24 cellular contexts compared by ENCODE assay signal in genomic region chr6:45206793-45207492, GRCh38.
A peak's percentile ranks its signal among the peaks of the same experiment; 100 is the strongest.
DNase-seq lines count a peak whose midpoint lies in the region; ATAC-seq, FAIRE-seq and TF ChIP-seq lines count a peak whose summit lies in the region.
"Had no signal": no experiment of that assay in that cellular context is flagged by ENCODE, and none has a peak within 500 bp of the region (broad histone marks: within the 10 kb centered on the region; RNA-seq: fewer than 3 reads in every experiment).

No MANE protein-coding gene starts in this region.

- TF ChIP-seq RAD21 in K562 (CRISPR knock-in tag; conservative IDR thresholded peaks at IDR 0.05 in 1 of 2, IDR thresholded peaks at IDR 0.05 in 1 of 2) = no peak

- peaks cover 22% of the 10 kb centered on the region for H3K4me1 Mint-ChIP-seq in activated CD4-positive, alpha-beta T cell treated with anti-CD3 and anti-CD28 coated beads, Interleukin-2, amount 10 ng/mL, durations not matched to agents 24 days and 14 days
- peaks cover 34% of the 10 kb centered on the region for H3K4me1 Mint-ChIP-seq in T-helper 2 cell treated with Interferon-gamma antibody and Interleukin-4, amounts not matched to agents 5 μg/mL and 100 μg/mL, for 36 hours (ENCODE audit: low read depth)

- H3K27me3 ChIP-seq in DND-41 (ENCODE audit: insufficient read depth, low read length, poor library complexity) (no peaks in the 10 kb centered on the region), K562 (ENCODE audit: control insufficient read depth in 2 of 2, insufficient read depth in 2 of 2, low read length in 2 of 2) (no peaks in the 10 kb centered on the region)
- H3K27me3 ChIP-seq: BLaER1 treated with 17β-estradiol and CSF1 and Interleukin-3, amounts not matched to agents 10 nM and 100 nM had no signal

- H3K4me3 Mint-ChIP-seq in activated CD4-positive, alpha-beta T cell treated with anti-CD3 and anti-CD28 coated beads, Interleukin-2, amount 10 ng/mL, durations not matched to agents 24 days and 14 days = peak overlapping the region; percentile 17
- peak overlapping the region; percentile 25 for H3K4me3 Mint-ChIP-seq in T-helper 2 cell treated with Interferon-gamma antibody and Interleukin-4, amounts not matched to agents 5 μg/mL and 100 μg/mL, for 36 hours
- H3K4me3 Mint-ChIP-seq: CD4-positive, alpha-beta memory T cell had no signal

- no peaks in the 10 kb centered on the region; the same call in 1 of the 2 replicates for H3K79me2 ChIP-seq in DND-41 (ENCODE audit: insufficient read depth, low read length)
- H3K79me2 ChIP-seq in K562 (ENCODE audit: control insufficient read depth, insufficient read depth, low read length) = no peaks in the 10 kb centered on the region

- intact Hi-C loops in activated CD4-positive, alpha-beta T cell treated with anti-CD3 and anti-CD28 coated beads, Interleukin-2, amount 10 ng/mL, durations not matched to agents 24 days and 14 days (cut with micrococcal nuclease) = loop anchor here (2.0 to 5.0 kb wide), 3 partner anchors 50 to 170 kb away; partner anchors contain the start of gene SUPT3H
- intact Hi-C loops in K562 (cut with micrococcal nuclease) = no loop called here

- no peak overlapping the region for H3K4me3 ChIP-seq in DND-41 (ENCODE audit: low read depth in 1 of 2, low read length in 2 of 2)
- H3K4me3 ChIP-seq in K562 = no peak overlapping the region
- H3K4me3 ChIP-seq: BLaER1 treated with 17β-estradiol and CSF1 and Interleukin-3, amounts not matched to agents 10 nM and 100 nM had no signal

- H3K4me1 ChIP-seq in DND-41 (ENCODE audit: insufficient read depth, low read length) (peaks cover 55% of the 10 kb centered on the region), K562 (replicated peaks in 1 of 2; ENCODE audit: control insufficient read depth in 2 of 2, insufficient read depth in 2 of 2, low read length in 2 of 2) (no peaks in the 10 kb centered on the region)
- H3K4me1 ChIP-seq: BLaER1 treated with 17β-estradiol and CSF1 and Interleukin-3, amounts not matched to agents 10 nM and 100 nM had no signal

- CTCF ChIA-PET in K562 (lab: Yijun Ruan, JAX; ENCODE audit: low intra/inter-chr PET ratio) = no interaction called here

- WGBS in K562 (ENCODE audit: insufficient coverage, low coverage, missing lambda C conversion rate) = 6% methylated on average over 1 of the region's 1 CpG

- H3K27ac Mint-ChIP-seq in activated CD4-positive, alpha-beta T cell treated with anti-CD3 and anti-CD28 coated beads, Interleukin-2, amount 10 ng/mL, durations not matched to agents 24 days and 14 days = peak overlapping the region; percentile 82
- peak overlapping the region; percentile 73 for H3K27ac Mint-ChIP-seq in T-helper 2 cell treated with Interferon-gamma antibody and Interleukin-4, amounts not matched to agents 5 μg/mL and 100 μg/mL, for 36 hours

- H3K9me3 ChIP-seq in DND-41 (ENCODE audit: insufficient read depth, low read length, severe bottlenecking) (peaks cover 17% of the 10 kb centered on the region), K562 (replicated peaks; ENCODE audit: control insufficient read depth, insufficient read depth, low read depth, low read length) (no peaks in the 10 kb centered on the region)
- H3K9me3 ChIP-seq: Caco-2 had no signal

- POLR2A ChIA-PET in K562 (lab: Yijun Ruan, JAX) = interaction anchor here (0.6 kb wide), 1 partner anchor 535 kb away, joined by 3 read pairs; no protein-coding TSS in a partner anchor

- H3K4me2 ChIP-seq in DND-41 (ENCODE audit: insufficient read depth, low read length) (no peak overlapping the region), K562 (ENCODE audit: insufficient read depth, low read length) (no peak overlapping the region)
- H3K4me2 ChIP-seq: BLaER1 treated with 17β-estradiol and CSF1 and Interleukin-3, amounts not matched to agents 10 nM and 100 nM had no signal

- no peak for TF ChIP-seq POLR2A in K562 (conservative IDR thresholded peaks at IDR 0.05)

- H3K9ac ChIP-seq in DND-41 (ENCODE audit: low read depth, low read length) (no peak overlapping the region), K562 (ENCODE audit: insufficient read depth in 1 of 2, low read depth in 2 of 2, low read length in 2 of 2) (no peak overlapping the region)
- H3K9ac ChIP-seq: BLaER1 treated with 17β-estradiol and CSF1 and Interleukin-3, amounts not matched to agents 10 nM and 100 nM had no signal

- no peak for TF ChIP-seq EP300 in K562 (IDR thresholded peaks at IDR 0.05; ENCODE audit: low read length)

- H3K27ac ChIP-seq in DND-41 (ENCODE audit: low read length) (peak overlapping the region; percentile 62), K562 (ENCODE audit: extremely low read depth, low read depth, low read length) (no peak overlapping the region), caudate nucleus (ENCODE audit: low read depth, low read length) (no peak overlapping the region)
- H3K27ac ChIP-seq: BLaER1 treated with 17β-estradiol and CSF1 and Interleukin-3, amounts not matched to agents 10 nM and 100 nM had no signal

- no peaks in the 10 kb centered on the region for H3K36me3 ChIP-seq in DND-41 (ENCODE audit: insufficient read depth, low read length)
- H3K36me3 ChIP-seq in K562 (ENCODE audit: control insufficient read depth, insufficient read depth, low read length) = no peaks in the 10 kb centered on the region

- no peaks in the 10 kb centered on the region for H3K9me1 ChIP-seq in K562 (ENCODE audit: control insufficient read depth, insufficient read depth, low read length)

- ATAC-seq in DND-41 (ENCODE audit: insufficient read depth, low read depth) = peak; percentile 82
- ATAC-seq in K562 = no peak
- ATAC-seq: Panc1 had no signal

- no peaks in the 10 kb centered on the region for H3K27me3 Mint-ChIP-seq in activated CD4-positive, alpha-beta T cell treated with anti-CD3 and anti-CD28 coated beads, Interleukin-2, amount 10 ng/mL, durations not matched to agents 24 days and 14 days
- no peaks in the 10 kb centered on the region for H3K27me3 Mint-ChIP-seq in T-helper 2 cell treated with Interferon-gamma antibody and Interleukin-4, amounts not matched to agents 5 μg/mL and 100 μg/mL, for 36 hours (ENCODE audit: low read depth)
- H3K27me3 Mint-ChIP-seq: CD4-positive, alpha-beta memory T cell had no signal

- in situ Hi-C loops in K562 (cut with MboI) = no loop called here

- no peaks in the 10 kb centered on the region for H4K20me1 ChIP-seq in DND-41 (ENCODE audit: insufficient read depth, low read length)
- H4K20me1 ChIP-seq in K562 (replicated peaks; ENCODE audit: control insufficient read depth, insufficient read depth, low read length) = no peaks in the 10 kb centered on the region
- H4K20me1 ChIP-seq: BLaER1 treated with 17β-estradiol and CSF1 and Interleukin-3, amounts not matched to agents 10 nM and 100 nM had no signal

- peaks cover 23% of the 10 kb centered on the region for H3K9me3 Mint-ChIP-seq in activated CD4-positive, alpha-beta T cell treated with anti-CD3 and anti-CD28 coated beads, Interleukin-2, amount 10 ng/mL, durations not matched to agents 24 days and 14 days
- H3K9me3 Mint-ChIP-seq in T-helper 2 cell treated with Interferon-gamma antibody and Interleukin-4, amounts not matched to agents 5 μg/mL and 100 μg/mL, for 36 hours = peaks cover 30% of the 10 kb centered on the region

- BruUV-seq in K562 (replicated peaks; lab: Mats Ljungman, UMichigan) = no TSS peak

- no peak for TF ChIP-seq CTCF in DND-41 (IDR thresholded peaks at IDR 0.05; ENCODE audit: borderline replicate concordance, extremely low read depth, low read length, poor library complexity, severe bottlenecking)
- TF ChIP-seq CTCF in K562 (IDR thresholded peaks at IDR 0.05 in 2 of 3, conservative IDR thresholded peaks at IDR 0.05 in 1 of 3; ENCODE audit: insufficient read depth in 2 of 3, low read depth in 1 of 3, low read length in 3 of 3) = no peak

- H3K36me3 Mint-ChIP-seq in activated CD4-positive, alpha-beta T cell treated with anti-CD3 and anti-CD28 coated beads, Interleukin-2, amount 10 ng/mL, durations not matched to agents 24 days and 14 days (ENCODE audit: low read depth) = peaks cover 27% of the 10 kb centered on the region
- H3K36me3 Mint-ChIP-seq in T-helper 2 cell treated with Interferon-gamma antibody and Interleukin-4, amounts not matched to agents 5 μg/mL and 100 μg/mL, for 36 hours (ENCODE audit: low read depth) = peaks cover 35% of the 10 kb centered on the region

- H2AFZ ChIP-seq in DND-41 (ENCODE audit: low read depth, low read length) (no peak overlapping the region), K562 (ENCODE audit: low read depth, low read length) (no peak overlapping the region)

- FAIRE-seq in K562 (lab: Jason Lieb, UNC) (no peak), frontal cortex (lab: Jason Lieb, UNC) (no peak)
- FAIRE-seq: GM12891 had no signal

- no peak for DNase-seq in activated CD4-positive, alpha-beta T cell treated with anti-CD3 and anti-CD28 coated beads, Interleukin-2, amount 10 ng/mL, durations not matched to agents 24 days and 14 days
- DNase-seq in activated CD4-positive, alpha-beta T cell treated with anti-CD3 and anti-CD28 coated beads, Interleukin-2, amount 50 U/mL, for 1 hour = no peak
- DNase-seq in DND-41 (no peak), K562 (ENCODE audit: extremely low read depth in 1 of 4, low spot score in 3 of 4) (no peak), frontal cortex (ENCODE audit: low spot score in 2 of 2) (no peak), HPDE6-E6E7 (ENCODE audit: extremely low spot score) (no peak), caudate nucleus (lab: John Stamatoyannopoulos, UW) (no peak)
- DNase-seq in T-helper 2 cell treated with Interferon-gamma antibody and Interleukin-4, amounts not matched to agents 5 μg/mL and 100 μg/mL, for 36 hours (ENCODE audit: low spot score) = peak; percentile 20
- DNase-seq: 8988T; Caco-2; CD4-positive, alpha-beta memory T cell; DMS 273 treated with DMSO at 0.1 percent for 48 hours; KBM-7; NCI-H1092 treated with DMSO at 0.1 percent for 48 hours; NCI-H1436 treated with DMSO at 0.1 percent for 48 hours; NCI-H2029; NCI-H345; NCI-H524; NCI-H774; NK-92 treated with Interleukin-12 subunit alpha and Interleukin-12 subunit beta, amount 100 ng/mL, for 24 hours; SIG-M5 had no signal

TF ChIP-seq in K562, 482 proteins besides CTCF, POLR2A, EP300 and RAD21:
- no peak for TF ChIP-seq ID3 (CRISPR knock-in tag; IDR thresholded peaks at IDR 0.05)
- peak; percentile 62 for TF ChIP-seq ID3 (tag; IDR thresholded peaks at IDR 0.05)
- TF ChIP-seq POLR2AphosphoS5 (IDR thresholded peaks at IDR 0.05; ENCODE audit: control insufficient read depth, insufficient read depth, low read depth, low read length) = no peak
- TF ChIP-seq HIVEP1 (CRISPR knock-in tag; IDR thresholded peaks at IDR 0.05) = no peak
- TF ChIP-seq NR1H2 (CRISPR knock-in tag; IDR thresholded peaks at IDR 0.05) = no peak
- no peak for TF ChIP-seq SLC30A9 (CRISPR knock-in tag; IDR thresholded peaks at IDR 0.05)
- no peak for TF ChIP-seq SRSF3 (IDR thresholded peaks at IDR 0.05; ENCODE audit: insufficient read depth, low read length)
- TF ChIP-seq ZNF551 (CRISPR knock-in tag; IDR thresholded peaks at IDR 0.05) = no peak
